In genomic region chr1:66283583-66284041, GRCh38 we compare ENCODE assay signal across 9 cellular contexts.
A peak's percentile ranks its signal among the peaks of the same experiment; 100 is the strongest.
DNase-seq lines count a peak whose midpoint lies in the region; ATAC-seq and TF ChIP-seq lines count a peak whose summit lies in the region.
"Had no signal": no experiment of that assay in that cellular context is flagged by ENCODE, and none has a peak within 500 bp of the region (broad histone marks: within the 10 kb centered on the region; RNA-seq: fewer than 3 reads in every experiment).

No MANE protein-coding gene starts in this region.

- H3K4me1 ChIP-seq in Peyer's patch: peaks cover 0 to 14% (median 0%) of the 10 kb centered on the region in 4 donors

- no peak for TF ChIP-seq POLR2A in Peyer's patch (IDR thresholded peaks at IDR 0.05)

- POLR2A ChIA-PET in activated CD4-positive, alpha-beta memory T cell treated with anti-CD3 and anti-CD28 coated beads, Interleukin-2, amount 10 ng/mL, durations not matched to agents 7 days and 5 days (lab: Charles Lee): interaction anchor here (1.4 to 4.7 kb wide), 6 partner anchors 8 to 64 kb away, joined by 3 to 58 read pairs (median 12); no protein-coding TSS in a partner anchor

- no peaks in the 10 kb centered on the region for H3K36me3 ChIP-seq in Peyer's patch
- H3K36me3 ChIP-seq: neutrophil had no signal

- H3K36me3 Mint-ChIP-seq in activated CD4-positive, alpha-beta memory T cell treated with anti-CD3 and anti-CD28 coated beads, Interleukin-2, amount 10 ng/mL, durations not matched to agents 7 days and 5 days (ENCODE audit: low read depth): peaks cover 2% of the 10 kb centered on the region
- no peaks in the 10 kb centered on the region for H3K36me3 Mint-ChIP-seq in progenitor cell of endocrine pancreas (ENCODE audit: insufficient read depth)

- H3K27me3 Mint-ChIP-seq in activated CD4-positive, alpha-beta memory T cell treated with anti-CD3 and anti-CD28 coated beads, Interleukin-2, amount 10 ng/mL, durations not matched to agents 7 days and 5 days: no peaks in the 10 kb centered on the region
- H3K27me3 Mint-ChIP-seq in progenitor cell of endocrine pancreas: peaks cover 6% of the 10 kb centered on the region

- ATAC-seq in HG03045 (IDR thresholded peaks at IDR 0.05; ENCODE audit: unreplicated experiment): peak; percentile 55

- H3K27ac ChIP-seq in Peyer's patch: no peak overlapping the region
- H3K27ac ChIP-seq: neutrophil had no signal

- H3K27ac Mint-ChIP-seq in activated CD4-positive, alpha-beta memory T cell treated with anti-CD3 and anti-CD28 coated beads, Interleukin-2, amount 10 ng/mL, durations not matched to agents 7 days and 5 days: peak overlapping the region; percentile 68
- no peak overlapping the region for H3K27ac Mint-ChIP-seq in progenitor cell of endocrine pancreas

- no peaks in the 10 kb centered on the region for H3K9me3 Mint-ChIP-seq in activated CD4-positive, alpha-beta memory T cell treated with anti-CD3 and anti-CD28 coated beads, Interleukin-2, amount 10 ng/mL, durations not matched to agents 7 days and 5 days
- H3K9me3 Mint-ChIP-seq in progenitor cell of endocrine pancreas (ENCODE audit: low read depth): no peaks in the 10 kb centered on the region

- in situ Hi-C loops in GM13976 (cut with MboI; ENCODE audit: low sequenced_read_pairs, unreplicated experiment): no loop called here

- H3K4me3 Mint-ChIP-seq in activated CD4-positive, alpha-beta memory T cell treated with anti-CD3 and anti-CD28 coated beads, Interleukin-2, amount 10 ng/mL, durations not matched to agents 7 days and 5 days: peak overlapping the region; percentile 9
- no peak overlapping the region for H3K4me3 Mint-ChIP-seq in progenitor cell of endocrine pancreas (ENCODE audit: low read depth)

- no peak overlapping the region for H3K4me3 ChIP-seq in Peyer's patch

- H3K9me3 ChIP-seq in Peyer's patch: no peaks in the 10 kb centered on the region
- H3K9me3 ChIP-seq: neutrophil had no signal

- CTCF ChIA-PET in activated CD4-positive, alpha-beta memory T cell treated with anti-CD3 and anti-CD28 coated beads, Interleukin-2, amount 10 ng/mL, durations not matched to agents 7 days and 5 days (lab: Charles Lee): interaction anchor here (2.2 kb wide), 2 partner anchors 17 to 48 kb away, joined by 10 to 19 read pairs; no protein-coding TSS in a partner anchor

- H3K4me1 Mint-ChIP-seq in activated CD4-positive, alpha-beta memory T cell treated with anti-CD3 and anti-CD28 coated beads, Interleukin-2, amount 10 ng/mL, durations not matched to agents 7 days and 5 days: peaks cover 79% of the 10 kb centered on the region
- H3K4me1 Mint-ChIP-seq in progenitor cell of endocrine pancreas (ENCODE audit: low read depth): peaks cover 4% of the 10 kb centered on the region

- no peak for TF ChIP-seq CTCF in Peyer's patch (IDR thresholded peaks at IDR 0.05)
- TF ChIP-seq CTCF in GM13976 (IDR thresholded peaks at IDR 0.05; ENCODE audit: borderline replicate concordance, control extremely low read depth, extremely low read depth, insufficient read depth, missing control alignments): no peak
- TF ChIP-seq CTCF in progenitor cell of endocrine pancreas (IDR thresholded peaks at IDR 0.05; ENCODE audit: unreplicated experiment): no peak

- peak; percentile 51 for DNase-seq in A172 (ENCODE audit: low spot score)
- DNase-seq in GM19240 (ENCODE audit: insufficient read length, low spot score): peak; percentile 14
- peak; percentile 42 for DNase-seq in activated CD4-positive, alpha-beta memory T cell treated with anti-CD3 and anti-CD28 coated beads, Interleukin-2, amount 10 ng/mL, durations not matched to agents 7 days and 5 days
- no peak for DNase-seq in Peyer's patch
- DNase-seq in NCI-H2171 (lab: John Stamatoyannopoulos, UW): no peak
- no peak for DNase-seq in GM13976 (ENCODE audit: low spot score)
- DNase-seq in progenitor cell of endocrine pancreas (ENCODE audit: low spot score, unreplicated experiment): no peak

- H3K27me3 ChIP-seq in Peyer's patch: no peaks in the 10 kb centered on the region
- H3K27me3 ChIP-seq: neutrophil had no signal

Comparison
In these comparisons a context has a peak if more than half of its experiments do, and no peak if none do; other contexts are left out.
1. DNase-seq: peak in A172 (single experiment), GM19240 (single experiment) and activated CD4-positive, alpha-beta memory T cell treated with anti-CD3 and anti-CD28 coated beads, Interleukin-2, amount 10 ng/mL, durations not matched to agents 7 days and 5 days (single experiment); none in Peyer's patch (0 of 3), NCI-H2171 (single experiment), GM13976 (single experiment) and progenitor cell of endocrine pancreas (single experiment).